ENCODE assay signal across 1 cellular context in the genomic region with DNA sequence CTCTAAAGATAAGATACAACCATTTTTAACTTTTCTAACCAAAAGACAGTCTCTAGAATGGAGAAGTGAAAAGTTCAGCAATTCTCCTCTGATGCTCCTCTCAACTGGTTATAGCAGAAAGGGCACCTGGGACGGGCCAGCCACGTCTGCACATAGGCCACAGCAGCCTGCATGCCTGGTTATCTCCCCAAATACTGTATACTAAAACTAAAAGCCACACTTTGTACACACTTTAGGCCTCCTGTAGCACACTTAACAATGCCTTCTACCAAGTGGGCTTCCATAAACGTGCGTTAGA.
TF ChIP-seq lines count a peak whose summit lies in the region.

No MANE protein-coding gene starts in this region.

TF ChIP-seq in SK-N-SH treated with all-trans-retinoic acid at 6 μM for 48 hours, 23 proteins besides CTCF, POLR2A, EP300 and RAD21 (continued from another document):
- TF ChIP-seq, protein P1, sequence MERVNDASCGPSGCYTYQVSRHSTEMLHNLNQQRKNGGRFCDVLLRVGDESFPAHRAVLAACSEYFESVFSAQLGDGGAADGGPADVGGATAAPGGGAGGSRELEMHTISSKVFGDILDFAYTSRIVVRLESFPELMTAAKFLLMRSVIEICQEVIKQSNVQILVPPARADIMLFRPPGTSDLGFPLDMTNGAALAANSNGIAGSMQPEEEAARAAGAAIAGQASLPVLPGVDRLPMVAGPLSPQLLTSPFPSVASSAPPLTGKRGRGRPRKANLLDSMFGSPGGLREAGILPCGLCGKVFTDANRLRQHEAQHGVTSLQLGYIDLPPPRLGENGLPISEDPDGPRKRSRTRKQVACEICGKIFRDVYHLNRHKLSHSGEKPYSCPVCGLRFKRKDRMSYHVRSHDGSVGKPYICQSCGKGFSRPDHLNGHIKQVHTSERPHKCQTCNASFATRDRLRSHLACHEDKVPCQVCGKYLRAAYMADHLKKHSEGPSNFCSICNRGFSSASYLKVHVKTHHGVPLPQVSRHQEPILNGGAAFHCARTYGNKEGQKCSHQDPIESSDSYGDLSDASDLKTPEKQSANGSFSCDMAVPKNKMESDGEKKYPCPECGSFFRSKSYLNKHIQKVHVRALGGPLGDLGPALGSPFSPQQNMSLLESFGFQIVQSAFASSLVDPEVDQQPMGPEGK (CRISPR knock-in tag; IDR thresholded peaks at IDR 0.05; ENCODE audit: borderline replicate concordance) = no peak
- TF ChIP-seq ZNF70 (CRISPR knock-in tag; IDR thresholded peaks at IDR 0.05) = no peak
